Comparison of ENCODE assay signal across 8 cellular contexts in the genomic region with DNA sequence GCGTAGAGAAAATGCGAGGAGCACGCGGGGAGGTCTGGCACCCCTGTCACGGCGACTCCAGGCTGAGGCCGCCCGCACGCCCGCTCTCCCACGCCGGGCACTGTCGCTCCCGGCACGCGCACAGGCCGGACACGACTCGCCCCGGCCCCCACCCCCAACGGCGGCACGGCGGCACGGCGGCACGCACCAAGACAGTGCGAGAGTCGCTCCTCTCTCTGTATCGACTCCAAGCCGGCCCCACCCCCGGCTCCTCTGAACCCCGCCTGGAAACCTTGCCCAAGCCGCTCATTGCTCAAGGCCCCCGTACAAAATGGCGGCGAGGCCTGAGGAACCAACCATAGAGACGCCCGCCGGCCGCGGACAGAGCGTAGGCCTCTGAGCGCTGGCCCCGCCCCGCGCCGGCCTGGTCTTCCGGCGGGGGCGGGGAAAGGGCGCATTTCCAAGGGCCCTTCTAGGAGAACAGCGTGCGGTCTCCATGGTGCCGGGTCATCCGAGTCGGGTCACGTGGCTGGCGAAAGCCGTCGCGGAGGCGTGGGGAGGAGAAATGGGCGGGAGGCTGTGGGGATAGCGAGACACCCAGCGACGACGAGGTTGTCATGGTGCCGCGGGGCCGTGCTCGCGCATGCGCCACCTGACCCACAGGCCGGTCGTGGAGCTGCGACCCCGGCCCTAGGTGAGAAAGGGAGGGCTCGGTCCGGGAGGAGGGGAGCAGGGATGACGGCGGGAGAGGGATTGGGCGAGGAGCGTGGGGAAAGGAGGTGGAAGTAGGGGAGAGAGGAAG. TPM values are rescaled to one million over a fixed set of nuclear protein-coding genes. Genes with fewer than 3 reads are reported as not detected.
A peak's percentile ranks its signal among the peaks of the same experiment; 100 is the strongest.
DNase-seq lines count a peak whose midpoint lies in the region; ATAC-seq and TF ChIP-seq lines count a peak whose summit lies in the region.

A gene with protein sequence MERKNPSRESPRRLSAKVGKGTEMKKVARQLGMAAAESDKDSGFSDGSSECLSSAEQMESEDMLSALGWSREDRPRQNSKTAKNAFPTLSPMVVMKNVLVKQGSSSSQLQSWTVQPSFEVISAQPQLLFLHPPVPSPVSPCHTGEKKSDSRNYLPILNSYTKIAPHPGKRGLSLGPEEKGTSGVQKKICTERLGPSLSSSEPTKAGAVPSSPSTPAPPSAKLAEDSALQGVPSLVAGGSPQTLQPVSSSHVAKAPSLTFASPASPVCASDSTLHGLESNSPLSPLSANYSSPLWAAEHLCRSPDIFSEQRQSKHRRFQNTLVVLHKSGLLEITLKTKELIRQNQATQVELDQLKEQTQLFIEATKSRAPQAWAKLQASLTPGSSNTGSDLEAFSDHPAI (plus strand): TSS at position 570 of the 781 bp plus-strand sequence. CDS start 7,451 bp downstream, outside the sequence.

- in situ Hi-C loops in GM13977 (cut with MboI; ENCODE audit: low pct_unique_long_range_greater_than_20kb, low sequenced_read_pairs, unreplicated experiment) = no loop called here

- H3K36me3 ChIP-seq in upper lobe of right lung = no peaks in the 10 kb centered on the region

- H3K9me3 ChIP-seq in upper lobe of right lung = no peaks in the 10 kb centered on the region

- peak; percentile 97 for DNase-seq in GM13977 (ENCODE audit: low spot score)
- peak; percentile 100 for DNase-seq in NCI-H1694 (lab: John Stamatoyannopoulos, UW)
- peak; percentile 99 for DNase-seq in amniotic stem cell (lab: John Stamatoyannopoulos, UW)
- DNase-seq in left cardiac atrium = peak; percentile 100
- DNase-seq in posterior vena cava (ENCODE audit: low spot score) = peak; percentile 100
- peak; percentile 100 for DNase-seq in upper lobe of right lung

- peak within 1 kb of the TSS; percentile 77 for H3K4me3 ChIP-seq in upper lobe of right lung

- intact Hi-C loops in left cardiac atrium (cut with DNase I) = no loop called here
- intact Hi-C loops in posterior vena cava (cut with DNase I) = no loop called here
- intact Hi-C loops in upper lobe of right lung (cut with DNase I) = no loop called here

- H3K27me3 ChIP-seq in upper lobe of right lung = no peaks in the 10 kb centered on the region

- peak within 1 kb of the TSS; percentile 97 for H3K4me3 Mint-ChIP-seq in T-helper 1 cell treated with Interleukin-12 subunit alpha and Interleukin-12 subunit beta and Interleukin-4 antibody, amounts not matched to agents 30 μg/mL and 1 μg/mL, for 36 hours

- ATAC-seq in HG02884 (IDR thresholded peaks at IDR 0.05; ENCODE audit: unreplicated experiment) (peak; percentile 89), left cardiac atrium (peak; percentile 93 to 94), upper lobe of right lung (peak; percentile 97)

- peaks cover 32% of the 10 kb centered on the region for H3K4me1 ChIP-seq in upper lobe of right lung

- no peaks in the 10 kb centered on the region for H3K9me3 Mint-ChIP-seq in T-helper 1 cell treated with Interleukin-12 subunit alpha and Interleukin-12 subunit beta and Interleukin-4 antibody, amounts not matched to agents 30 μg/mL and 1 μg/mL, for 36 hours

- H3K36me3 Mint-ChIP-seq in T-helper 1 cell treated with Interleukin-12 subunit alpha and Interleukin-12 subunit beta and Interleukin-4 antibody, amounts not matched to agents 30 μg/mL and 1 μg/mL, for 36 hours (ENCODE audit: low read depth) = no peaks in the 10 kb centered on the region

- no peaks in the 10 kb centered on the region for H3K27me3 Mint-ChIP-seq in T-helper 1 cell treated with Interleukin-12 subunit alpha and Interleukin-12 subunit beta and Interleukin-4 antibody, amounts not matched to agents 30 μg/mL and 1 μg/mL, for 36 hours (ENCODE audit: low read depth)

- TF ChIP-seq CTCF in GM13977 (IDR thresholded peaks at IDR 0.05; ENCODE audit: extremely low read depth, insufficient read depth, missing control alignments) (no peak), upper lobe of right lung (IDR thresholded peaks at IDR 0.05) (no peak)

- H3K27ac ChIP-seq in upper lobe of right lung = peak within 1 kb of the TSS; percentile 97

- H3K27ac Mint-ChIP-seq in T-helper 1 cell treated with Interleukin-12 subunit alpha and Interleukin-12 subunit beta and Interleukin-4 antibody, amounts not matched to agents 30 μg/mL and 1 μg/mL, for 36 hours = peak within 1 kb of the TSS; percentile 99

- H3K4me1 Mint-ChIP-seq in T-helper 1 cell treated with Interleukin-12 subunit alpha and Interleukin-12 subunit beta and Interleukin-4 antibody, amounts not matched to agents 30 μg/mL and 1 μg/mL, for 36 hours (ENCODE audit: low read depth) = peaks cover 38% of the 10 kb centered on the region

RNA-seq across cellular contexts. Expression of the gene that starts here (rescaled TPM):
- total RNA-seq in left cardiac atrium (10 to 100 TPM; 56.2 to 57.6 TPM), posterior vena cava (10 to 100 TPM; 28.8 to 32.4 TPM), upper lobe of right lung (24.9 TPM)

Comparison
In these comparisons a context has a peak if more than half of its experiments do, and no peak if none do; other contexts are left out.
1. Peak in every context shown above with its lines: DNase-seq, ATAC-seq, H3K4me3 ChIP-seq and H3K27ac ChIP-seq.